ENCODE assay signal across 8 cellular contexts in genomic region chr1:6601865-6602668, GRCh38. TPM values are rescaled to one million over a fixed set of nuclear protein-coding genes. Genes with fewer than 3 reads are reported as not detected.
DNase-seq lines count a peak whose midpoint lies in the region; ATAC-seq, FAIRE-seq and TF ChIP-seq lines count a peak whose summit lies in the region.

No MANE protein-coding gene starts in this region.

- H3K36me3 Mint-ChIP-seq in stimulated activated effector memory CD8-positive, alpha-beta T cell treated with anti-CD3 and anti-CD28 coated beads, Interleukin-12 subunit alpha, Interleukin-12 subunit beta, amount 100 ng/mL, for 72 hours: peaks cover 51% of the 10 kb centered on the region

- FAIRE-seq in A549 (lab: Jason Lieb, UNC) (no peak), bronchial epithelial cell (lab: Jason Lieb, UNC) (no peak), GM19239 (lab: Jason Lieb, UNC) (no peak)

- peaks cover 22% of the 10 kb centered on the region for H3K36me3 ChIP-seq in bronchial epithelial cell (ENCODE audit: control insufficient read depth, insufficient read depth, low read length)

- H3K27ac ChIP-seq in A549: peak overlapping the region; percentile 81 to 93

- H3K4me2 ChIP-seq in A549: peak overlapping the region; percentile 90

- H3K9me3 Mint-ChIP-seq in stimulated activated effector memory CD8-positive, alpha-beta T cell treated with anti-CD3 and anti-CD28 coated beads, Interleukin-12 subunit alpha, Interleukin-12 subunit beta, amount 100 ng/mL, for 72 hours: no peaks in the 10 kb centered on the region

- H3K27me3 ChIP-seq in bronchial epithelial cell (ENCODE audit: control insufficient read depth, insufficient read depth, low read length): no peaks in the 10 kb centered on the region

- peaks cover 13% of the 10 kb centered on the region; the same call in 2 of the 3 replicates for H3K4me1 ChIP-seq in A549

- H3K27ac Mint-ChIP-seq in stimulated activated effector memory CD8-positive, alpha-beta T cell treated with anti-CD3 and anti-CD28 coated beads, Interleukin-12 subunit alpha, Interleukin-12 subunit beta, amount 100 ng/mL, for 72 hours: peak overlapping the region; percentile 98

- H3K4me3 ChIP-seq in A549: peak overlapping the region; percentile 72
- H3K4me3 ChIP-seq in bronchial epithelial cell (ENCODE audit: low read depth, low read length): peak overlapping the region; percentile 99

- 0% methylated on average over 18 of the region's 108 CpGs for WGBS in A549 (ENCODE audit: missing lambda C conversion rate)

- no peak for DNase-seq in A549 (ENCODE audit: low read depth in 1 of 2, low spot score in 1 of 2)
- DNase-seq in RKO (ENCODE audit: low spot score): peak; percentile 64
- DNase-seq in bronchial epithelial cell (ENCODE audit: low read depth): peak; percentile 20
- peak; percentile 44 for DNase-seq in kidney tubule cell (ENCODE audit: low spot score)
- DNase-seq in stimulated activated effector memory CD8-positive, alpha-beta T cell treated with anti-CD3 and anti-CD28 coated beads, Interleukin-12 subunit alpha, Interleukin-12 subunit beta, amount 100 ng/mL, for 72 hours (ENCODE audit: low spot score in 2 of 2): peak in 1 of 2 donors; percentile 68
- no peak for DNase-seq in GM19239 (ENCODE audit: insufficient read length, low spot score)

- ATAC-seq in A549: peak; percentile 58 to 74
- ATAC-seq in GM18505 (IDR thresholded peaks at IDR 0.05; ENCODE audit: unreplicated experiment): peak; percentile 28
- peak; percentile 26 for ATAC-seq in HG03025 (IDR thresholded peaks at IDR 0.05; ENCODE audit: low FRiP score, unreplicated experiment)
- ATAC-seq in stimulated activated effector memory CD8-positive, alpha-beta T cell treated with anti-CD3 and anti-CD28 coated beads, Interleukin-12 subunit alpha, Interleukin-12 subunit beta, amount 100 ng/mL, for 72 hours: peak; percentile 38

- TF ChIP-seq EP300 in A549 (IDR thresholded peaks at IDR 0.05): no peak

- H3K4me1 Mint-ChIP-seq in stimulated activated effector memory CD8-positive, alpha-beta T cell treated with anti-CD3 and anti-CD28 coated beads, Interleukin-12 subunit alpha, Interleukin-12 subunit beta, amount 100 ng/mL, for 72 hours: peaks cover 16% of the 10 kb centered on the region

- TF ChIP-seq POLR2A in A549 (IDR thresholded peaks at IDR 0.05; ENCODE audit: low read length): no peak
- TF ChIP-seq POLR2A in GM18505 (IDR thresholded peaks at IDR 0.05; ENCODE audit: borderline replicate concordance, extremely low read depth, insufficient read depth, insufficient read length): no peak

- H3K4me3 Mint-ChIP-seq in stimulated activated effector memory CD8-positive, alpha-beta T cell treated with anti-CD3 and anti-CD28 coated beads, Interleukin-12 subunit alpha, Interleukin-12 subunit beta, amount 100 ng/mL, for 72 hours: peak overlapping the region; percentile 95

- POLR2A ChIA-PET in A549 (lab: Yijun Ruan, JAX): interaction anchor here (0.6 to 1.2 kb wide), 2 partner anchors 22 to 67 kb away, joined by 3 to 6 read pairs; partner anchors contain the start of gene ZBTB48

- no peaks in the 10 kb centered on the region for H3K9me3 ChIP-seq in A549

- CTCF ChIA-PET in A549 (lab: Yijun Ruan, JAX): interaction anchor here (1.0 to 2.3 kb wide), 7 partner anchors 8 to 49 kb away, joined by 3 to 6 read pairs (median 3); partner anchors contain the start of genes NOL9 and TAS1R1

- TF ChIP-seq RAD21 in A549 (conservative IDR thresholded peaks at IDR 0.05 in 1 of 2, IDR thresholded peaks at IDR 0.05 in 1 of 2): no peak

- no peak for TF ChIP-seq CTCF in A549 (IDR thresholded peaks at IDR 0.05)
- TF ChIP-seq CTCF in bronchial epithelial cell (IDR thresholded peaks at IDR 0.05; ENCODE audit: insufficient read depth, low read length, severe bottlenecking): no peak

TF ChIP-seq in A549, 52 proteins besides CTCF, POLR2A, EP300 and RAD21:
- TF ChIP-seq E2F6 (IDR thresholded peaks at IDR 0.05; ENCODE audit: borderline replicate concordance, low read depth) (peak; percentile 40; the same call in 1 of the 2 replicates), JUN (IDR thresholded peaks at IDR 0.05) (no peak), MAX (IDR thresholded peaks at IDR 0.05) (peak; percentile 61; the same call in 1 of the 2 replicates)
TF ChIP-seq in A549: peak in this region for 2.

RNA-seq across cellular contexts. Expression of gene KLHL21, which starts 0.6 kb away (rescaled TPM):
- 3.3 and 3.5 TPM in 2 replicates for polyA plus RNA-seq in A549 (2011; rRNA removed)
- polyA plus RNA-seq in A549 (2012; cell fraction: cytosol; rRNA removed): 9.3 and 12.1 TPM in 2 replicates
- polyA plus RNA-seq in A549 (2012; cell fraction: nucleus; rRNA removed): 24.8 and 37.6 TPM in 2 replicates
- polyA plus RNA-seq in A549 (2017; fragmentation: RNase III; extraction: RNeasy Plus Mini Kit Qiagen cat#74134 plus additional on column Dnase treatment): 9.2 to 10.5 TPM (median 10.2 TPM) in 3 replicates
- polyA minus RNA-seq in A549 (2011; rRNA and poly(A)+ RNA removed): 4.0 and 5.0 TPM in 2 replicates
- 30.2 and 38.7 TPM in 2 replicates for total RNA-seq in bronchial epithelial cell

RNA-seq across cellular contexts. Expression of gene PHF13, which starts 11.5 kb away (rescaled TPM):
- polyA plus RNA-seq in A549 (2011; rRNA removed) (4.3 TPM in 2 replicates), A549 (2017; fragmentation: RNase III; extraction: RNeasy Plus Mini Kit Qiagen cat#74134 plus additional on column Dnase treatment) (8.9 to 10.5 TPM (median 10.4 TPM) in 3 replicates)
- 3.1 and 3.7 TPM in 2 replicates for polyA plus RNA-seq in A549 (2012; cell fraction: cytosol; rRNA removed)
- polyA plus RNA-seq in A549 (2012; cell fraction: nucleus; rRNA removed): 4.6 and 5.5 TPM in 2 replicates
- polyA minus RNA-seq in A549 (2011; rRNA and poly(A)+ RNA removed): 3.9 and 4.2 TPM in 2 replicates
- 6.1 and 9.9 TPM in 2 replicates for total RNA-seq in bronchial epithelial cell

RNA-seq across cellular contexts. Expression of gene ZBTB48, which starts 22.3 kb away (rescaled TPM):
- polyA plus RNA-seq in A549 (2011; rRNA removed): 5.8 and 8.0 TPM in 2 replicates
- polyA plus RNA-seq in A549 (2012; cell fraction: cytosol; rRNA removed): 17.6 and 18.9 TPM in 2 replicates
- polyA plus RNA-seq in A549 (2012; cell fraction: nucleus; rRNA removed): 40.3 and 64.8 TPM in 2 replicates
- 11.3 to 13.4 TPM (median 13.1 TPM) in 3 replicates for polyA plus RNA-seq in A549 (2017; fragmentation: RNase III; extraction: RNeasy Plus Mini Kit Qiagen cat#74134 plus additional on column Dnase treatment)
- 14.7 and 21.1 TPM in 2 replicates for polyA minus RNA-seq in A549 (2011; rRNA and poly(A)+ RNA removed)
- 18.7 and 19.7 TPM in 2 replicates for total RNA-seq in bronchial epithelial cell

RNA-seq across cellular contexts. Expression of gene THAP3, which starts 22.6 kb away (rescaled TPM):
- 6.5 and 7.2 TPM in 2 replicates for polyA plus RNA-seq in A549 (2011; rRNA removed)
- polyA plus RNA-seq in A549 (2012; cell fraction: cytosol; rRNA removed): 11.4 and 14.1 TPM in 2 replicates
- polyA plus RNA-seq in A549 (2012; cell fraction: nucleus; rRNA removed): 21.8 and 29.0 TPM in 2 replicates
- polyA plus RNA-seq in A549 (2017; fragmentation: RNase III; extraction: RNeasy Plus Mini Kit Qiagen cat#74134 plus additional on column Dnase treatment): 10.8 to 12.5 TPM (median 12.0 TPM) in 3 replicates
- 7.2 and 8.9 TPM in 2 replicates for polyA minus RNA-seq in A549 (2011; rRNA and poly(A)+ RNA removed)
- 24.0 and 26.6 TPM in 2 replicates for total RNA-seq in bronchial epithelial cell

RNA-seq across cellular contexts. Expression of gene TAS1R1, which starts 47.0 kb away (rescaled TPM):
- not detected in 2 replicates for polyA plus RNA-seq in A549 (2011; rRNA removed)
- polyA plus RNA-seq in A549 (2012; cell fraction: cytosol; rRNA removed): 0.03 TPM in 1 of 2 replicates, not detected in the other
- polyA plus RNA-seq in A549 (2012; cell fraction: nucleus; rRNA removed): 0.02 and 0.07 TPM in 2 replicates
- polyA plus RNA-seq in A549 (2017; fragmentation: RNase III; extraction: RNeasy Plus Mini Kit Qiagen cat#74134 plus additional on column Dnase treatment): 0.04 TPM in 1 of 3 replicates, not detected in the others
- not detected in 2 replicates for polyA minus RNA-seq in A549 (2011; rRNA and poly(A)+ RNA removed)
- not detected in 2 replicates for total RNA-seq in bronchial epithelial cell

Comparison
In these comparisons a context has a peak if more than half of its experiments do, and no peak if none do; other contexts are left out.
1. DNase-seq: peak in RKO (single experiment), bronchial epithelial cell (single experiment) and kidney tubule cell (single experiment); none in A549 (0 of 2) and GM19239 (single experiment).
2. Peak in every context shown above with its lines, with median percentiles within 50 percentile points of each other: ATAC-seq.